ENCODE assay signal across 11 cellular contexts in genomic region chr11:12089473-12089872, GRCh38. TPM values are rescaled to one million over a fixed set of nuclear protein-coding genes. Genes with fewer than 3 reads are reported as not detected.
DNase-seq lines count a peak whose midpoint lies in the region; ATAC-seq, FAIRE-seq and TF ChIP-seq lines count a peak whose summit lies in the region.
"Had no signal": no experiment of that assay in that cellular context is flagged by ENCODE, and none has a peak within 500 bp of the region (broad histone marks: within the 10 kb centered on the region; RNA-seq: fewer than 3 reads in every experiment).

No MANE protein-coding gene starts in this region.

- DNase-seq in DMS153 (lab: John Stamatoyannopoulos, UW) (peak; percentile 9), DMS153 treated with DMSO at 0.1 percent for 48 hours (lab: John Stamatoyannopoulos, UW; ENCODE audit: unreplicated experiment) (no peak), HTR-8/SVneo (ENCODE audit: insufficient read length, low spot score) (no peak), mammary epithelial cell (peak; percentile 57), RPMI8226 (no peak), GF-D8 (lab: John Stamatoyannopoulos, UW) (no peak)
- DNase-seq: 8988T, posterior cingulate gyrus, thyroid gland had no signal

- no peak for ATAC-seq in HG02798 (IDR thresholded peaks at IDR 0.05; ENCODE audit: poor library complexity, unreplicated experiment)

- CTCF ChIA-PET in mammary epithelial cell (lab: Charles Lee; ENCODE audit: low non-redundant PET), result interaction anchor here (0.6 to 0.7 kb wide), 3 partner anchors 13 to 146 kb away, joined by 3 read pairs; no protein-coding TSS in a partner anchor

- H3K4me1 ChIP-seq in mammary epithelial cell (ENCODE audit: insufficient read depth, low read length), result peaks cover 79% of the 10 kb centered on the region
- peaks cover 64 to 88% of the 10 kb centered on the region in 2 donors for H3K4me1 ChIP-seq in mucosa of rectum (ENCODE audit: control insufficient read depth in 2 of 2, insufficient read depth in 2 of 2, low read length in 2 of 2)

- peak; percentile 40 for FAIRE-seq in HTR-8/SVneo (lab: Jason Lieb, UNC)

- H3K27me3 ChIP-seq in mammary epithelial cell (ENCODE audit: insufficient read depth, low read length), result no peaks in the 10 kb centered on the region
- H3K27me3 ChIP-seq in mucosa of rectum (ENCODE audit: control insufficient read depth in 2 of 2, insufficient read depth in 2 of 2, low read length in 2 of 2), result no peaks in the 10 kb centered on the region
- H3K27me3 ChIP-seq: thyroid gland had no signal

- no peak overlapping the region for H3K4me3 ChIP-seq in mammary epithelial cell (replicated peaks in 1 of 3; ENCODE audit: insufficient read depth in 1 of 3, low read depth in 2 of 3, low read length in 3 of 3)
- H3K4me3 ChIP-seq in mucosa of rectum (ENCODE audit: low read length in 2 of 2), result no peak overlapping the region
- H3K4me3 ChIP-seq: thyroid gland had no signal

- intact Hi-C loops in mammary epithelial cell (cut with micrococcal nuclease), result no loop called here

- H3K27ac ChIP-seq in mammary epithelial cell (ENCODE audit: insufficient read depth, low read depth, low read length), result peak overlapping the region; percentile 100
- H3K27ac ChIP-seq in mucosa of rectum (ENCODE audit: low read depth in 2 of 2, low read length in 2 of 2), result peak overlapping the region; percentile 96 to 98

- no peaks in the 10 kb centered on the region for H4K20me1 ChIP-seq in mammary epithelial cell (ENCODE audit: insufficient read depth, low read length)

- no peak overlapping the region for H2AFZ ChIP-seq in mammary epithelial cell (ENCODE audit: low read depth, low read length)

- dilution Hi-C loops in mammary epithelial cell (cut with HindIII; ENCODE audit: low sequenced_read_pairs), result loop anchor here (5.0 kb wide), 1 partner anchor 98 kb away; no protein-coding TSS in a partner anchor

- H3K36me3 ChIP-seq in mammary epithelial cell (ENCODE audit: insufficient read depth, low read length) (no peaks in the 10 kb centered on the region), mucosa of rectum (ENCODE audit: control insufficient read depth in 2 of 2, insufficient read depth in 2 of 2, low read length in 2 of 2) (no peaks in the 10 kb centered on the region)
- H3K36me3 ChIP-seq: thyroid gland had no signal

- no TSS peak for BruUV-seq in mammary epithelial cell (replicated peaks; lab: Mats Ljungman, UMichigan)

- no peak overlapping the region for H3K4me2 ChIP-seq in mammary epithelial cell (ENCODE audit: insufficient read depth, low read depth, low read length)

- H3K9me3 ChIP-seq in mammary epithelial cell (replicated peaks; ENCODE audit: insufficient read depth, low read length) (no peaks in the 10 kb centered on the region), mucosa of rectum (ENCODE audit: control insufficient read depth in 2 of 2, low read length in 2 of 2) (no peaks in the 10 kb centered on the region)
- H3K9me3 ChIP-seq: thyroid gland had no signal

- H3K79me2 ChIP-seq in mammary epithelial cell (ENCODE audit: insufficient read depth, low read length), result peaks cover 5% of the 10 kb centered on the region

- TF ChIP-seq CTCF in mammary epithelial cell (conservative IDR thresholded peaks at IDR 0.05 in 1 of 2, IDR thresholded peaks at IDR 0.05 in 1 of 2; ENCODE audit: extremely low read depth in 1 of 2, insufficient read depth in 1 of 2, low read depth in 1 of 2, low read length in 2 of 2), result no peak

- H3K9ac ChIP-seq in mammary epithelial cell (ENCODE audit: insufficient read depth, low read length) (peak overlapping the region; percentile 95), mucosa of rectum (ENCODE audit: low read depth in 1 of 2, low read length in 2 of 2) (peak overlapping the region in 1 of 2 donors; percentile 80)

- 50% methylated on average over 2 of the region's 2 CpGs for WGBS in mammary epithelial cell (ENCODE audit: low coverage, missing lambda C conversion rate)

- in situ Hi-C loops in mammary epithelial cell (cut with MboI; ENCODE audit: low sequenced_read_pairs in 2 of 2), result no loop called here

RNA-seq across cellular contexts. Expression of gene MICAL2, which starts 20.9 kb away (rescaled TPM):
- 100 to 1,000 TPM; 163 to 339 TPM for total RNA-seq in mammary epithelial cell
- polyA plus RNA-seq in mammary epithelial cell, result 71.2 TPM
- polyA minus RNA-seq in mammary epithelial cell, result 276 TPM

Comparison
In these comparisons a context has a peak if more than half of its experiments do, and no peak if none do; other contexts are left out.
1. DNase-seq: peak in DMS153 (single experiment) and mammary epithelial cell (single experiment); none in DMS153 treated with DMSO at 0.1 percent for 48 hours (single experiment), HTR-8/SVneo (single experiment), RPMI8226 (single experiment) and GF-D8 (single experiment).